4 cellular contexts compared by ENCODE assay signal in genomic region chr2:113566674-113567238, GRCh38.
DNase-seq lines count a peak whose midpoint lies in the region; TF ChIP-seq lines count a peak whose summit lies in the region.
"Not testable (repeated sequence)": the region's sequence is repeated elsewhere in the genome, so short reads cannot be mapped to it uniquely, and the experiment has no call there.

No MANE protein-coding gene starts in this region.

- TF ChIP-seq CTCF in MCF 10A (IDR thresholded peaks at IDR 0.05; ENCODE audit: unreplicated experiment), result not testable (repeated sequence)

- H3K4me3 ChIP-seq in mesenchymal stem cell (ENCODE audit: insufficient read depth in 1 of 2, low read depth in 1 of 2, low read length in 2 of 2); neuronal stem cell (ENCODE audit: low read length in 2 of 2): not testable (repeated sequence)

- H3K27me3 Mint-ChIP-seq in MCF 10A (ENCODE audit: insufficient read depth, unreplicated experiment), result not testable (repeated sequence)

- H3K27ac ChIP-seq in mesenchymal stem cell (ENCODE audit: low read length, poor library complexity, severe bottlenecking); neuronal stem cell (replicated peaks; ENCODE audit: low read length): not testable (repeated sequence)

- H3K4me2 ChIP-seq in mesenchymal stem cell (ENCODE audit: low read length, poor library complexity, severe bottlenecking); neuronal stem cell (ENCODE audit: insufficient read depth, low read length, poor library complexity, severe bottlenecking): not testable (repeated sequence)

- H3K23ac ChIP-seq in mesenchymal stem cell (ENCODE audit: low read length in 2 of 2); neuronal stem cell (ENCODE audit: low read depth, low read length, poor library complexity): not testable (repeated sequence)

- not testable (repeated sequence) for H2AFZ ChIP-seq in mesenchymal stem cell (ENCODE audit: low read depth, low read length); neuronal stem cell (ENCODE audit: low read length)

- H3K27me3 ChIP-seq in mesenchymal stem cell (ENCODE audit: control insufficient read depth in 1 of 2, insufficient read depth in 1 of 2, low read length in 2 of 2); neuronal stem cell (ENCODE audit: control insufficient read depth in 3 of 3, insufficient read depth in 3 of 3, low read depth in 1 of 3, low read length in 3 of 3): not testable (repeated sequence)

- H2BK15ac ChIP-seq in mesenchymal stem cell (ENCODE audit: low read depth, poor library complexity, severe bottlenecking); neuronal stem cell (ENCODE audit: low read length): not testable (repeated sequence)

- H2BK120ac ChIP-seq in mesenchymal stem cell (ENCODE audit: low read depth, low read length); neuronal stem cell (ENCODE audit: low read depth, low read length): not testable (repeated sequence)

- H3K36me3 ChIP-seq in mesenchymal stem cell (ENCODE audit: control insufficient read depth in 1 of 2, insufficient read depth in 2 of 2, low read depth in 1 of 2, low read length in 2 of 2); neuronal stem cell (replicated peaks in 1 of 2; ENCODE audit: control insufficient read depth in 2 of 2, insufficient read depth in 2 of 2, low read length in 2 of 2): not testable (repeated sequence)

- not testable (repeated sequence) for H2BK12ac ChIP-seq in mesenchymal stem cell (ENCODE audit: low read length in 2 of 2); neuronal stem cell (ENCODE audit: low read length)

- not testable (repeated sequence) for H3K4ac ChIP-seq in mesenchymal stem cell (ENCODE audit: low read depth in 1 of 2, low read length in 2 of 2); neuronal stem cell (ENCODE audit: low read length)

- intact Hi-C loops in MCF 10A (cut with micrococcal nuclease), result not testable (repeated sequence)

- not testable (repeated sequence) for H2BK5ac ChIP-seq in mesenchymal stem cell (ENCODE audit: low read depth, low read length, poor library complexity, severe bottlenecking); neuronal stem cell (ENCODE audit: low read length)

- not testable (repeated sequence) for H3K9me3 Mint-ChIP-seq in MCF 10A (ENCODE audit: unreplicated experiment)

- not testable (repeated sequence) for H3K27ac Mint-ChIP-seq in MCF 10A (ENCODE audit: low read depth, unreplicated experiment)

- not testable (repeated sequence) for H3K9me3 ChIP-seq in mesenchymal stem cell (ENCODE audit: control insufficient read depth, low read length); neuronal stem cell (replicated peaks in 1 of 2; ENCODE audit: control insufficient read depth in 2 of 2, insufficient read depth in 1 of 2, low read depth in 1 of 2, low read length in 2 of 2)

- H3K4me3 Mint-ChIP-seq in MCF 10A (ENCODE audit: unreplicated experiment), result not testable (repeated sequence)

- not testable (repeated sequence) for H3K79me1 ChIP-seq in mesenchymal stem cell (replicated peaks; ENCODE audit: low read length, poor library complexity, severe bottlenecking); neuronal stem cell (ENCODE audit: low read depth, low read length)

- WGBS in mesenchymal stem cell, result 63% methylated on average over 6 of the region's 7 CpGs
- no CpG with 5 or more reads among the region's 7 CpGs for WGBS in neuronal stem cell (ENCODE audit: extremely low coverage in 2 of 2, insufficient read length in 2 of 2, insufficient replicate concordance in 1 of 2), 2 donors

- H3K36me3 Mint-ChIP-seq in MCF 10A (ENCODE audit: insufficient read depth, unreplicated experiment), result not testable (repeated sequence)

- not testable (repeated sequence) for H3K18ac ChIP-seq in mesenchymal stem cell (ENCODE audit: low read depth in 1 of 2, low read length in 2 of 2); neuronal stem cell (ENCODE audit: low read length)

- DNase-seq in D341Med (ENCODE audit: low spot score), result peak; percentile 6
- DNase-seq in MCF 10A (ENCODE audit: unreplicated experiment), result peak; percentile 16
- DNase-seq in mesenchymal stem cell; neuronal stem cell (ENCODE audit: low spot score): not testable (repeated sequence)

- not testable (repeated sequence) for H4K8ac ChIP-seq in mesenchymal stem cell (ENCODE audit: low read length); neuronal stem cell (ENCODE audit: low read depth, low read length)

- not testable (repeated sequence) for H2AK5ac ChIP-seq in mesenchymal stem cell (ENCODE audit: low read length, severe bottlenecking); neuronal stem cell (ENCODE audit: low read depth, low read length)

- H3K4me1 ChIP-seq in mesenchymal stem cell (ENCODE audit: control insufficient read depth, insufficient read depth, low read depth, low read length); neuronal stem cell (ENCODE audit: control insufficient read depth in 2 of 2, insufficient read depth in 1 of 2, low read depth in 1 of 2, low read length in 2 of 2): not testable (repeated sequence)

- not testable (repeated sequence) for H3K14ac ChIP-seq in mesenchymal stem cell (ENCODE audit: low read length in 2 of 2); neuronal stem cell (ENCODE audit: low read length)

- POLR2A ChIA-PET in MCF 10A (lab: Yijun Ruan, JAX), result not testable (repeated sequence)

- peak overlapping the region; percentile 3 for H4K91ac ChIP-seq in mesenchymal stem cell (ENCODE audit: low read length)
- not testable (repeated sequence) for H4K91ac ChIP-seq in neuronal stem cell (ENCODE audit: low read depth, low read length, poor library complexity)

- not testable (repeated sequence) for H3K9ac ChIP-seq in mesenchymal stem cell (ENCODE audit: low read length)
- peak overlapping the region; percentile 21 for H3K9ac ChIP-seq in neuronal stem cell (ENCODE audit: low read depth, low read length, poor library complexity)

- CTCF ChIA-PET in MCF 10A (lab: Yijun Ruan, JAX), result not testable (repeated sequence)

- peaks cover 13% of the 10 kb centered on the region for H3K4me1 Mint-ChIP-seq in MCF 10A (ENCODE audit: insufficient read depth, unreplicated experiment)

- BruUV-seq in MCF 10A (replicated peaks; lab: Mats Ljungman, UMichigan), result not testable (repeated sequence)
